Comparison of ENCODE assay signal across 1 cellular context in the genomic region with DNA sequence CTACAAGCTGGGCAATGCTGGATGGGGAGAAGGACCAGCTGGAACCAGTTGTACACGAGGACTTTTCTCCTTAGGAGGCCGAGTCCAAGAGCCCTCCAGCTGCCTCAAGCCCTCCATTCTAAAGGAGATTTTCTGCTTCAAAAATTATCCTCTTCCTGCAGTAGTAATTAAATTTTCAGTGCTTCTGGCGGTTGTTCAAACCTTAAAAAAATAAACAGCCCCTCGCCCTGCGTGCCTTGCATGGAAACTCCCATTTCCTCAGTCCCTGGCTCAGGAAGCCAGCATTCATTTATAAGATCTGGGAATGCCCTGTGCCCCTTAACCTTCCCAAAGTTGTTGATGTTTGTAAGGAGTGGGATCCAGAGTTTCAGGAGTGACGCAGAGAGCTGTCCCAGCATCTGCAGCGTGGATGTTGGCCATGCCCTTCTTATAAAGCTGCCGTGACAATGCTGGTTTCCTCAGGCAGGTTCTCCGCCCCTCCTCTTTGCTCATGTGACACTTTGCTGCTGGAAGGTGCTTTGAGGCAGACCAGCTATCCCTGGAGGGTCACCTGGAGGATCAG.
TF ChIP-seq lines count a peak whose summit lies in the region.

No MANE protein-coding gene starts in this region.

TF ChIP-seq in HEK293, 187 proteins besides CTCF, POLR2A, EP300 and RAD21 (continued from another document):
- TF ChIP-seq, protein P1, sequence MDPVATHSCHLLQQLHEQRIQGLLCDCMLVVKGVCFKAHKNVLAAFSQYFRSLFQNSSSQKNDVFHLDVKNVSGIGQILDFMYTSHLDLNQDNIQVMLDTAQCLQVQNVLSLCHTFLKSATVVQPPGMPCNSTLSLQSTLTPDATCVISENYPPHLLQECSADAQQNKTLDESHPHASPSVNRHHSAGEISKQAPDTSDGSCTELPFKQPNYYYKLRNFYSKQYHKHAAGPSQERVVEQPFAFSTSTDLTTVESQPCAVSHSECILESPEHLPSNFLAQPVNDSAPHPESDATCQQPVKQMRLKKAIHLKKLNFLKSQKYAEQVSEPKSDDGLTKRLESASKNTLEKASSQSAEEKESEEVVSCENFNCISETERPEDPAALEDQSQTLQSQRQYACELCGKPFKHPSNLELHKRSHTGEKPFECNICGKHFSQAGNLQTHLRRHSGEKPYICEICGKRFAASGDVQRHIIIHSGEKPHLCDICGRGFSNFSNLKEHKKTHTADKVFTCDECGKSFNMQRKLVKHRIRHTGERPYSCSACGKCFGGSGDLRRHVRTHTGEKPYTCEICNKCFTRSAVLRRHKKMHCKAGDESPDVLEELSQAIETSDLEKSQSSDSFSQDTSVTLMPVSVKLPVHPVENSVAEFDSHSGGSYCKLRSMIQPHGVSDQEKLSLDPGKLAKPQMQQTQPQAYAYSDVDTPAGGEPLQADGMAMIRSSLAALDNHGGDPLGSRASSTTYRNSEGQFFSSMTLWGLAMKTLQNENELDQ (tag by site-specific recombination; IDR thresholded peaks at IDR 0.05; ENCODE audit: low read depth), result no peak
- no peak for TF ChIP-seq ZEB2 (tag by site-specific recombination; IDR thresholded peaks at IDR 0.05)
- no peak for TF ChIP-seq ZNF223 (tag by site-specific recombination; IDR thresholded peaks at IDR 0.05)
- TF ChIP-seq, protein P2, sequence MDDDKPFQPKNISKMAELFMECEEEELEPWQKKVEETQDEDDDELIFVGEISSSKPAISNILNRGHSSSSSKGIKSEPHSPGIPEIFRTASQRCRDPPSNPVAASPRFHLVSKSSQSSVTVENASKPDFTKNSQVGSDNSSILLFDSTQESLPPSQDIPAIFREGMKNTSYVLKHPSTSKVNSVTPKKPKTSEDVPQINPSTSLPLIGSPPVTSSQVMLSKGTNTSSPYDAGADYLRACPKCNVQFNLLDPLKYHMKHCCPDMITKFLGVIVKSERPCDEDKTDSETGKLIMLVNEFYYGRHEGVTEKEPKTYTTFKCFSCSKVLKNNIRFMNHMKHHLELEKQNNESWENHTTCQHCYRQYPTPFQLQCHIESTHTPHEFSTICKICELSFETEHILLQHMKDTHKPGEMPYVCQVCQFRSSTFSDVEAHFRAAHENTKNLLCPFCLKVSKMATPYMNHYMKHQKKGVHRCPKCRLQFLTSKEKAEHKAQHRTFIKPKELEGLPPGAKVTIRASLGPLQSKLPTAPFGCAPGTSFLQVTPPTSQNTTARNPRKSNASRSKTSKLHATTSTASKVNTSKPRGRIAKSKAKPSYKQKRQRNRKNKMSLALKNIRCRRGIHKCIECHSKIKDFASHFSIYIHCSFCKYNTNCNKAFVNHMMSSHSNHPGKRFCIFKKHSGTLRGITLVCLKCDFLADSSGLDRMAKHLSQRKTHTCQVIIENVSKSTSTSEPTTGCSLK (tag by site-specific recombination; IDR thresholded peaks at IDR 0.05), result no peak
- no peak for TF ChIP-seq ZNF426 (tag by site-specific recombination; IDR thresholded peaks at IDR 0.05)
- TF ChIP-seq ZNF555 (tag by site-specific recombination; conservative IDR thresholded peaks at IDR 0.05), result no peak
- TF ChIP-seq PRDM10 (tag by site-specific recombination; IDR thresholded peaks at IDR 0.05), result peak; percentile 62; the same call in 1 of the 2 replicates
- 0 out of 2 replicates have a peak, but pooled peaks have one; percentile 22 for TF ChIP-seq ZBTB20 (tag by site-specific recombination; IDR thresholded peaks at IDR 0.05)
- peak; percentile 50; the same call in 1 of the 2 replicates for TF ChIP-seq ZNF335 (tag by site-specific recombination; conservative IDR thresholded peaks at IDR 0.05)
- TF ChIP-seq ZNF544 (tag by site-specific recombination; IDR thresholded peaks at IDR 0.05), result no peak
- TF ChIP-seq ZNF169 (tag by site-specific recombination; IDR thresholded peaks at IDR 0.05), result no peak
- TF ChIP-seq ZNF529 (tag by site-specific recombination; IDR thresholded peaks at IDR 0.05; ENCODE audit: insufficient replicate concordance), result no peak
- TF ChIP-seq, protein P3, sequence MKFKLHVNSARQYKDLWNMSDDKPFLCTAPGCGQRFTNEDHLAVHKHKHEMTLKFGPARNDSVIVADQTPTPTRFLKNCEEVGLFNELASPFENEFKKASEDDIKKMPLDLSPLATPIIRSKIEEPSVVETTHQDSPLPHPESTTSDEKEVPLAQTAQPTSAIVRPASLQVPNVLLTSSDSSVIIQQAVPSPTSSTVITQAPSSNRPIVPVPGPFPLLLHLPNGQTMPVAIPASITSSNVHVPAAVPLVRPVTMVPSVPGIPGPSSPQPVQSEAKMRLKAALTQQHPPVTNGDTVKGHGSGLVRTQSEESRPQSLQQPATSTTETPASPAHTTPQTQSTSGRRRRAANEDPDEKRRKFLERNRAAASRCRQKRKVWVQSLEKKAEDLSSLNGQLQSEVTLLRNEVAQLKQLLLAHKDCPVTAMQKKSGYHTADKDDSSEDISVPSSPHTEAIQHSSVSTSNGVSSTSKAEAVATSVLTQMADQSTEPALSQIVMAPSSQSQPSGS (tag by site-specific recombination; IDR thresholded peaks at IDR 0.05; ENCODE audit: low read depth), result no peak
- TF ChIP-seq ZNF324 (tag by site-specific recombination; IDR thresholded peaks at IDR 0.05), result no peak
- peak; percentile 38; the same call in 1 of the 2 replicates for TF ChIP-seq KLF1 (tag by site-specific recombination; IDR thresholded peaks at IDR 0.05)
- TF ChIP-seq HOXA7 (CRISPR knock-in tag; IDR thresholded peaks at IDR 0.05; ENCODE audit: borderline replicate concordance), result no peak
